Comparison of ENCODE assay signal across 14 cellular contexts in genomic region chr12:102063066-102063465, GRCh38. TPM values are rescaled to one million over a fixed set of nuclear protein-coding genes. Genes with fewer than 3 reads are reported as not detected.
DNase-seq lines count a peak whose midpoint lies in the region; TF ChIP-seq lines count a peak whose summit lies in the region.
"Had no signal": no experiment of that assay in that cellular context is flagged by ENCODE, and none has a peak within 500 bp of the region (broad histone marks: within the 10 kb centered on the region; RNA-seq: fewer than 3 reads in every experiment).

No MANE protein-coding gene starts in this region.

- H3K36me3 Mint-ChIP-seq in T-helper 2 cell treated with Interferon-gamma antibody and Interleukin-4, amounts not matched to agents 5 μg/mL and 100 μg/mL, for 36 hours (ENCODE audit: low read depth) = peaks cover 18% of the 10 kb centered on the region
- H3K36me3 Mint-ChIP-seq in osteocyte (ENCODE audit: unreplicated experiment) = peaks cover 7% of the 10 kb centered on the region

- no peaks in the 10 kb centered on the region for H3K27me3 Mint-ChIP-seq in T-helper 2 cell treated with Interferon-gamma antibody and Interleukin-4, amounts not matched to agents 5 μg/mL and 100 μg/mL, for 36 hours (ENCODE audit: low read depth)
- H3K27me3 Mint-ChIP-seq in osteocyte (ENCODE audit: unreplicated experiment) = peaks cover 2% of the 10 kb centered on the region

- TF ChIP-seq CTCF in osteocyte (IDR thresholded peaks at IDR 0.05) = no peak

- H3K9me3 Mint-ChIP-seq in T-helper 2 cell treated with Interferon-gamma antibody and Interleukin-4, amounts not matched to agents 5 μg/mL and 100 μg/mL, for 36 hours = no peaks in the 10 kb centered on the region
- no peaks in the 10 kb centered on the region for H3K9me3 Mint-ChIP-seq in osteocyte (ENCODE audit: unreplicated experiment)
- H3K9me3 Mint-ChIP-seq: activated naive CD4-positive, alpha-beta T cell treated with anti-CD3 and anti-CD28 coated beads for 36 hours had no signal

- no peak overlapping the region for H3K4me3 Mint-ChIP-seq in T-helper 2 cell treated with Interferon-gamma antibody and Interleukin-4, amounts not matched to agents 5 μg/mL and 100 μg/mL, for 36 hours
- H3K4me3 Mint-ChIP-seq in osteocyte (ENCODE audit: unreplicated experiment) = no peak overlapping the region

- peaks cover 35% of the 10 kb centered on the region for H3K4me1 Mint-ChIP-seq in T-helper 2 cell treated with Interferon-gamma antibody and Interleukin-4, amounts not matched to agents 5 μg/mL and 100 μg/mL, for 36 hours (ENCODE audit: low read depth)
- peaks cover 16% of the 10 kb centered on the region for H3K4me1 Mint-ChIP-seq in osteocyte (ENCODE audit: unreplicated experiment)

- peak overlapping the region; percentile 28 for H3K27ac Mint-ChIP-seq in T-helper 2 cell treated with Interferon-gamma antibody and Interleukin-4, amounts not matched to agents 5 μg/mL and 100 μg/mL, for 36 hours
- no peak overlapping the region for H3K27ac Mint-ChIP-seq in osteocyte (ENCODE audit: unreplicated experiment)
- H3K27ac Mint-ChIP-seq: activated naive CD4-positive, alpha-beta T cell treated with anti-CD3 and anti-CD28 coated beads for 36 hours had no signal

- peak; percentile 49 for DNase-seq in NCI-H82 (lab: John Stamatoyannopoulos, UW)
- DNase-seq in NCI-H82 treated with DMSO at 0.1 percent for 48 hours (lab: John Stamatoyannopoulos, UW; ENCODE audit: unreplicated experiment) = no peak
- DNase-seq in M059J (ENCODE audit: low read depth) = peak; percentile 8
- no peak for DNase-seq in T-helper 2 cell treated with Interferon-gamma antibody and Interleukin-4, amounts not matched to agents 5 μg/mL and 100 μg/mL, for 36 hours (ENCODE audit: low spot score)
- peak; percentile 18 for DNase-seq in pons (ENCODE audit: low spot score)
- no peak for DNase-seq in SHP77 (lab: John Stamatoyannopoulos, UW)
- no peak for DNase-seq in osteocyte (ENCODE audit: extremely low spot score, unreplicated experiment)
- no peak for DNase-seq in amniotic stem cell (lab: John Stamatoyannopoulos, UW)
- DNase-seq: activated naive CD4-positive, alpha-beta T cell treated with anti-CD3 and anti-CD28 coated beads for 36 hours; islet precursor cell; KG1; NCI-H345; stimulated activated CD4-positive, alpha-beta T cell treated with anti-CD3 and anti-CD28 coated beads, Interleukin-12 subunit alpha, Interleukin-12 subunit beta, amount 100 ng/mL, for 4 hours; thyroid gland had no signal

RNA-seq across cellular contexts. Expression of gene WASHC3, which starts 1.3 kb away (rescaled TPM):
- total RNA-seq in M059J (2014; rRNA removed; shearing (Covaris generic)) = 119 and 127 TPM in 2 replicates
- 31.2 and 34.4 TPM in 2 replicates for total RNA-seq in osteocyte

RNA-seq across cellular contexts. Expression of gene NUP37, which starts 56.8 kb away (rescaled TPM):
- 91.3 and 96.3 TPM in 2 replicates for total RNA-seq in M059J (2014; rRNA removed; shearing (Covaris generic))
- total RNA-seq in osteocyte = 24.6 and 25.4 TPM in 2 replicates

RNA-seq across cellular contexts. Expression of gene PARPBP, which starts 56.9 kb away (rescaled TPM):
- 14.7 and 22.3 TPM in 2 replicates for total RNA-seq in M059J (2014; rRNA removed; shearing (Covaris generic))
- total RNA-seq in osteocyte = 5.1 and 5.6 TPM in 2 replicates

Comparison
In these comparisons a context has a peak if more than half of its experiments do, and no peak if none do; other contexts are left out.
1. DNase-seq: peak in NCI-H82 (single experiment), M059J (single experiment) and pons (single experiment); none in NCI-H82 treated with DMSO at 0.1 percent for 48 hours (single experiment), T-helper 2 cell treated with Interferon-gamma antibody and Interleukin-4, amounts not matched to agents 5 μg/mL and 100 μg/mL, for 36 hours (single experiment), SHP77 (0 of 2), osteocyte (single experiment) and amniotic stem cell (single experiment).